27 cellular contexts compared by ENCODE assay signal in the genomic region with DNA sequence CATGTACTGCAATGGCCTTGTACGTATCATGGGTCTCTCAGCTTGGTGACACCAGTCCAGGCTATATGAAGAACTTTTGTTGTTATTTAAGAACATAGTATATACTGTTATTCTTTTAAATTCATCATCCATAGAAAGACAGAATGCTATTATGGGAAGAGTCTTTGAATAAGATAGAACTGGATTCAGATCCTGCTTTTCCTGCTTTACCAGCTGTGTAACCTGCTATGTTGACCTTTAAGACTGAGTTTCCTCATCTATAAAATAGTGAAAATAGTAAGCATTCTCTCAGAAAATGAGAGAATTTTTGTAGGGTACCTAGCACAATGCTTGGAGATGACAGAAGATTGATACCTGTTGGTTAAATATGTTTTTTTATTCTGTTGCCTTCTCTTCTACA.
"Had no signal": no experiment of that assay in that cellular context is flagged by ENCODE, and none has a peak within 500 bp of the region (broad histone marks: within the 10 kb centered on the region; RNA-seq: fewer than 3 reads in every experiment).

No MANE protein-coding gene starts in this region.

- H3K4me1 ChIP-seq: gastrocnemius medialis, heart left ventricle, parathyroid adenoma, right atrium auricular region, sigmoid colon, testis, tibial artery, upper lobe of right lung, uterus had no signal

- H2AFZ ChIP-seq: hepatocyte, parathyroid adenoma had no signal

- ATAC-seq: gastrocnemius medialis; heart left ventricle; left lobe of liver; natural killer cell; stimulated activated effector memory CD8-positive, alpha-beta T cell treated with anti-CD3 and anti-CD28 coated beads, Interleukin-12 subunit alpha, Interleukin-12 subunit beta, amount 100 ng/mL, for 72 hours; upper lobe of right lung had no signal

- H3K27ac Mint-ChIP-seq: memory B cell; natural killer cell; progenitor cell of endocrine pancreas; stimulated activated effector memory CD8-positive, alpha-beta T cell treated with anti-CD3 and anti-CD28 coated beads, Interleukin-12 subunit alpha, Interleukin-12 subunit beta, amount 100 ng/mL, for 72 hours had no signal

- H3K4me3 Mint-ChIP-seq: memory B cell; natural killer cell; stimulated activated effector memory CD8-positive, alpha-beta T cell treated with anti-CD3 and anti-CD28 coated beads, Interleukin-12 subunit alpha, Interleukin-12 subunit beta, amount 100 ng/mL, for 72 hours had no signal

- FAIRE-seq: endothelial cell of umbilical vein, kidney had no signal

- H3K4me1 Mint-ChIP-seq: memory B cell, natural killer cell had no signal

- H3K36me3 Mint-ChIP-seq: memory B cell; natural killer cell; stimulated activated effector memory CD8-positive, alpha-beta T cell treated with anti-CD3 and anti-CD28 coated beads, Interleukin-12 subunit alpha, Interleukin-12 subunit beta, amount 100 ng/mL, for 72 hours had no signal

- H3K4me3 ChIP-seq: coronary artery, gastrocnemius medialis, heart left ventricle, hepatocyte, lung, right atrium auricular region, sigmoid colon, testis, tibial artery, upper lobe of right lung, uterus had no signal

- H3K27me3 ChIP-seq: gastrocnemius medialis, heart left ventricle, hepatocyte, neutrophil, right atrium auricular region, sigmoid colon, testis, tibial artery, upper lobe of right lung, uterus had no signal

- H3K27me3 Mint-ChIP-seq: memory B cell, progenitor cell of endocrine pancreas had no signal

- H3K4me2 ChIP-seq: hepatocyte had no signal

- H3K27ac ChIP-seq: coronary artery, gastrocnemius medialis, heart left ventricle, hepatocyte, neutrophil, parathyroid adenoma, right atrium auricular region, sigmoid colon, testis, tibial artery, upper lobe of right lung, uterus had no signal

- H3K9ac ChIP-seq: parathyroid adenoma had no signal

- H3K9me3 Mint-ChIP-seq: memory B cell; natural killer cell; stimulated activated effector memory CD8-positive, alpha-beta T cell treated with anti-CD3 and anti-CD28 coated beads, Interleukin-12 subunit alpha, Interleukin-12 subunit beta, amount 100 ng/mL, for 72 hours had no signal

- H3K9me3 ChIP-seq: gastrocnemius medialis, heart left ventricle, neutrophil, right atrium auricular region, sigmoid colon, testis, tibial artery, upper lobe of right lung, uterus had no signal

- H3K79me2 ChIP-seq: hepatocyte, parathyroid adenoma had no signal

- H3K36me3 ChIP-seq: gastrocnemius medialis, heart left ventricle, neutrophil, right atrium auricular region, sigmoid colon, tibial artery, upper lobe of right lung, uterus had no signal

- DNase-seq: dermis blood vessel endothelial cell; effector memory CD4-positive, alpha-beta T cell; foreskin fibroblast; gastrocnemius medialis; heart left ventricle; kidney; natural killer cell; sigmoid colon; stimulated activated CD4-positive, alpha-beta T cell treated with anti-CD3 and anti-CD28 coated beads, Interleukin-2, amount 100 ng/mL, for 24 hours; stimulated activated CD4-positive, alpha-beta T cell treated with anti-CD3 and anti-CD28 coated beads, Interleukin-4, amount 100 ng/mL, for 24 hours; stimulated activated naive CD4-positive, alpha-beta T cell treated with Interleukin-2 at 50 U/mL for 16 hours; substantia nigra; testis; tibial artery; upper lobe of right lung; uterus had no signal
